Comparison of ENCODE assay signal across 8 cellular contexts in genomic region chr1:12208764-12209494, GRCh38. TPM values are rescaled to one million over a fixed set of nuclear protein-coding genes. Genes with fewer than 3 reads are reported as not detected.
DNase-seq lines count a peak whose midpoint lies in the region; ATAC-seq, FAIRE-seq and TF ChIP-seq lines count a peak whose summit lies in the region.

No MANE protein-coding gene starts in this region.

- no peak overlapping the region for H3K4me3 Mint-ChIP-seq in activated CD4-positive, alpha-beta T cell treated with anti-CD3 and anti-CD28 coated beads, Interleukin-2, amount 10 ng/mL, durations not matched to agents 7 days and 5 days

- H3K36me3 ChIP-seq in HEK293 (ENCODE audit: control insufficient read depth in 2 of 2, insufficient read depth in 1 of 2, low read length in 2 of 2) (no peaks in the 10 kb centered on the region), liver (ENCODE audit: control insufficient read depth in 4 of 4, insufficient read depth in 3 of 4, low read depth in 1 of 4, low read length in 3 of 4) (peaks cover 0 to 13% (median 3%) of the 10 kb centered on the region in 4 donors)

- no peaks in the 10 kb centered on the region for H3K9me3 ChIP-seq in HEK293 (ENCODE audit: control insufficient read depth, insufficient read depth, low read depth, low read length)
- H3K9me3 ChIP-seq in liver (ENCODE audit: control insufficient read depth in 4 of 4, low read length in 3 of 4) = no peaks in the 10 kb centered on the region

- TF ChIP-seq CTCF in D721Med (IDR thresholded peaks at IDR 0.05; ENCODE audit: insufficient read depth, missing control alignments) (peak; percentile 87), HEK293 (tag by site-specific recombination; IDR thresholded peaks at IDR 0.05) (peak; percentile 90), choroid plexus epithelial cell (conservative IDR thresholded peaks at IDR 0.05; ENCODE audit: low read depth, low read length) (peak; percentile 93), liver (IDR thresholded peaks at IDR 0.05; ENCODE audit: low read depth, low read length, missing input control) (peak; percentile 92)

- H3K4me3 ChIP-seq in HEK293 (ENCODE audit: low read depth, low read length) = no peak overlapping the region
- no peak overlapping the region for H3K4me3 ChIP-seq in choroid plexus epithelial cell (ENCODE audit: low read depth, low read length)
- H3K4me3 ChIP-seq in liver (ENCODE audit: low read depth in 1 of 3, low read length in 3 of 3) = no peak overlapping the region

- TF ChIP-seq RAD21 in liver (IDR thresholded peaks at IDR 0.05) = peak; percentile 99 to 100

- ATAC-seq in GM19452 (IDR thresholded peaks at IDR 0.05; ENCODE audit: unreplicated experiment) = no peak

- H3K4me1 ChIP-seq in HEK293 (ENCODE audit: control insufficient read depth, insufficient read depth, low read length) (no peaks in the 10 kb centered on the region), liver (ENCODE audit: control insufficient read depth in 4 of 4, insufficient read depth in 4 of 4, low read length in 3 of 4) (peaks cover 0 to 4% (median 0%) of the 10 kb centered on the region in 4 donors)

- H3K27ac Mint-ChIP-seq in activated CD4-positive, alpha-beta T cell treated with anti-CD3 and anti-CD28 coated beads, Interleukin-2, amount 10 ng/mL, durations not matched to agents 7 days and 5 days = peak overlapping the region; percentile 76

- CTCF ChIA-PET in HEK293 (lab: Yijun Ruan, JAX) = interaction anchor here (0.6 to 8.1 kb wide), 19 partner anchors 18 to 1792 kb away, joined by 3 to 300 read pairs (median 3); no protein-coding TSS in a partner anchor
- CTCF ChIA-PET in activated CD4-positive, alpha-beta T cell treated with anti-CD3 and anti-CD28 coated beads, Interleukin-2, amount 10 ng/mL, durations not matched to agents 7 days and 5 days (lab: Charles Lee) = interaction anchor here (0.6 to 7.3 kb wide), 7 partner anchors 10 to 228 kb away, joined by 3 to 91 read pairs (median 4); no protein-coding TSS in a partner anchor

- POLR2A ChIA-PET in HEK293 (lab: Yijun Ruan, JAX) = interaction anchor here (1.2 kb wide), 1 partner anchor 84 kb away, joined by 4 read pairs; no protein-coding TSS in a partner anchor
- POLR2A ChIA-PET in activated CD4-positive, alpha-beta T cell treated with anti-CD3 and anti-CD28 coated beads, Interleukin-2, amount 10 ng/mL, durations not matched to agents 7 days and 5 days (lab: Charles Lee) = no interaction called here

- H3K27ac ChIP-seq in HEK293 (ENCODE audit: extremely low read depth, low read depth, low read length) (no peak overlapping the region), liver (ENCODE audit: low read depth in 1 of 2, low read length in 2 of 2) (no peak overlapping the region)

- H3K36me3 Mint-ChIP-seq in activated CD4-positive, alpha-beta T cell treated with anti-CD3 and anti-CD28 coated beads, Interleukin-2, amount 10 ng/mL, durations not matched to agents 7 days and 5 days (ENCODE audit: low read depth) = peaks cover 28% of the 10 kb centered on the region

- peaks cover 3% of the 10 kb centered on the region for H3K27me3 Mint-ChIP-seq in activated CD4-positive, alpha-beta T cell treated with anti-CD3 and anti-CD28 coated beads, Interleukin-2, amount 10 ng/mL, durations not matched to agents 7 days and 5 days

- no peaks in the 10 kb centered on the region for H3K27me3 ChIP-seq in liver (ENCODE audit: control insufficient read depth in 4 of 4, insufficient read depth in 4 of 4, low read length in 3 of 4)

- no peak overlapping the region for H3K9ac ChIP-seq in liver (ENCODE audit: low read depth in 1 of 2, low read length in 2 of 2)

- peaks cover 63% of the 10 kb centered on the region for H3K4me1 Mint-ChIP-seq in activated CD4-positive, alpha-beta T cell treated with anti-CD3 and anti-CD28 coated beads, Interleukin-2, amount 10 ng/mL, durations not matched to agents 7 days and 5 days

- no peak for FAIRE-seq in D721Med (lab: Jason Lieb, UNC)

- 36% methylated on average over 14 of the region's 14 CpGs for WGBS in liver

- no peaks in the 10 kb centered on the region for H3K9me3 Mint-ChIP-seq in activated CD4-positive, alpha-beta T cell treated with anti-CD3 and anti-CD28 coated beads, Interleukin-2, amount 10 ng/mL, durations not matched to agents 7 days and 5 days

- peak; percentile 47 for DNase-seq in D721Med (ENCODE audit: insufficient read length, low spot score)
- DNase-seq in NCI-H526 treated with DMSO at 0.1 percent for 48 hours (lab: John Stamatoyannopoulos, UW) = peak; percentile 6
- DNase-seq in activated CD4-positive, alpha-beta T cell treated with anti-CD3 and anti-CD28 coated beads, Interleukin-2, amount 10 ng/mL, durations not matched to agents 7 days and 5 days = peak; percentile 87
- DNase-seq in choroid plexus epithelial cell (ENCODE audit: low read depth) = peak; percentile 84
- DNase-seq in stimulated activated CD4-positive, alpha-beta T cell treated with anti-CD3 and anti-CD28 coated beads, TNF-alpha, amount 100 ng/mL, for 1 hour (ENCODE audit: low read depth in 3 of 3, low spot score in 1 of 3) = peak; percentile 59 to 91 (median 73)

TF ChIP-seq in HEK293, 187 proteins besides CTCF, POLR2A, EP300 and RAD21 (continues in another document):
- TF ChIP-seq, protein P1, sequence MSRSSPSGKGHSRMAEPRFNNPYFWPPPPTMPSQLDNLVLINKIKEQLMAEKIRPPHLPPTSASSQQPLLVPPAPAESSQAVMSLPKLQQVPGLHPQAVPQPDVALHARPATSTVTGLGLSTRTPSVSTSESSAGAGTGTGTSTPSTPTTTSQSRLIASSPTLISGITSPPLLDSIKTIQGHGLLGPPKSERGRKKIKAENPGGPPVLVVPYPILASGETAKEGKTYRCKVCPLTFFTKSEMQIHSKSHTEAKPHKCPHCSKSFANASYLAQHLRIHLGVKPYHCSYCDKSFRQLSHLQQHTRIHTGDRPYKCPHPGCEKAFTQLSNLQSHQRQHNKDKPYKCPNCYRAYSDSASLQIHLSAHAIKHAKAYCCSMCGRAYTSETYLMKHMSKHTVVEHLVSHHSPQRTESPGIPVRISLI (tag by site-specific recombination; IDR thresholded peaks at IDR 0.05) = peak; percentile 73
- TF ChIP-seq ZBTB17 (tag by site-specific recombination; IDR thresholded peaks at IDR 0.05) (peak; percentile 50; the same call in 1 of the 2 replicates), ZBTB48 (tag by site-specific recombination; IDR thresholded peaks at IDR 0.05) (peak; percentile 85), ZNF335 (tag by site-specific recombination; conservative IDR thresholded peaks at IDR 0.05) (0 out of 2 replicates have a peak, but pooled peaks have one; percentile 24), ZNF488 (tag by site-specific recombination; IDR thresholded peaks at IDR 0.05) (no peak), ZFHX2 (tag by site-specific recombination; conservative IDR thresholded peaks at IDR 0.05) (0 out of 2 replicates have a peak, but pooled peaks have one; percentile 21), ZFP69B (tag by site-specific recombination; IDR thresholded peaks at IDR 0.05) (peak; percentile 93), ZSCAN23 (tag by site-specific recombination; IDR thresholded peaks at IDR 0.05) (no peak), HOXD13 (CRISPR knock-in tag; IDR thresholded peaks at IDR 0.05; ENCODE audit: borderline replicate concordance) (no peak)

TF ChIP-seq in liver, 16 proteins besides CTCF, POLR2A, EP300 and RAD21:
- TF ChIP-seq NR2F2 (IDR thresholded peaks at IDR 0.05) (no peak), HNF4A (conservative IDR thresholded peaks at IDR 0.05) (peak in 1 of 2 donors; percentile 21), RXRA (IDR thresholded peaks at IDR 0.05) (peak in 1 of 2 donors; percentile 17), JUND (IDR thresholded peaks at IDR 0.05) (no peak), FOXA2 (IDR thresholded peaks at IDR 0.05) (no peak)
- TF ChIP-seq, protein P2, sequence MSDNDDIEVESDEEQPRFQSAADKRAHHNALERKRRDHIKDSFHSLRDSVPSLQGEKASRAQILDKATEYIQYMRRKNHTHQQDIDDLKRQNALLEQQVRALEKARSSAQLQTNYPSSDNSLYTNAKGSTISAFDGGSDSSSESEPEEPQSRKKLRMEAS (IDR thresholded peaks at IDR 0.05) = no peak

RNA-seq across cellular contexts. Expression of gene VPS13D, which starts 20.9 kb away (rescaled TPM):
- total RNA-seq in activated CD4-positive, alpha-beta T cell treated with anti-CD3 and anti-CD28 coated beads, Interleukin-2, amount 10 ng/mL, durations not matched to agents 7 days and 5 days = 10 to 100 TPM; 34.0 to 41.9 TPM
- 10 to 100 TPM; 14.5 to 68.3 TPM for total RNA-seq in liver
- 10 to 100 TPM; 10.2 to 10.7 TPM for polyA plus RNA-seq in liver

RNA-seq across cellular contexts. Expression of gene TNFRSF1B, which starts 42.1 kb away (rescaled TPM):
- 100 to 1,000 TPM; 167 to 190 TPM for total RNA-seq in activated CD4-positive, alpha-beta T cell treated with anti-CD3 and anti-CD28 coated beads, Interleukin-2, amount 10 ng/mL, durations not matched to agents 7 days and 5 days
- 10 to 100 TPM; 16.0 to 16.9 TPM for total RNA-seq in liver
- polyA plus RNA-seq in liver = 10 to 100 TPM in 1 of 2 donors, 1 to 10 TPM in 1; 7.2 to 19.6 TPM

Comparison
In these comparisons a context has a peak if more than half of its experiments do, and no peak if none do; other contexts are left out.
1. DNase-seq: peak in every context shown above with its lines; median percentile 87 in activated CD4-positive, alpha-beta T cell treated with anti-CD3 and anti-CD28 coated beads, Interleukin-2, amount 10 ng/mL, durations not matched to agents 7 days and 5 days; 84 in choroid plexus epithelial cell; 73 in stimulated activated CD4-positive, alpha-beta T cell treated with anti-CD3 and anti-CD28 coated beads, TNF-alpha, amount 100 ng/mL, for 1 hour; 47 in D721Med; 6 in NCI-H526 treated with DMSO at 0.1 percent for 48 hours.
2. RNA of gene TNFRSF1B, which starts 42.1 kb away (total RNA-seq): 167 to 190 TPM in activated CD4-positive, alpha-beta T cell treated with anti-CD3 and anti-CD28 coated beads, Interleukin-2, amount 10 ng/mL, durations not matched to agents 7 days and 5 days; 16.0 to 16.9 TPM in liver; every median in the first group is over 4 times any median in the second.
3. Peak in every context shown above with its lines, with median percentiles within 50 percentile points of each other: CTCF ChIP-seq.